In genomic region chr7:39908973-39909372, GRCh38 we compare ENCODE assay signal across 20 cellular contexts. TPM values are rescaled to one million over a fixed set of nuclear protein-coding genes. Genes with fewer than 3 reads are reported as not detected.
DNase-seq lines count a peak whose midpoint lies in the region; FAIRE-seq and TF ChIP-seq lines count a peak whose summit lies in the region.
"Had no signal": no experiment of that assay in that cellular context is flagged by ENCODE, and none has a peak within 500 bp of the region (broad histone marks: within the 10 kb centered on the region; RNA-seq: fewer than 3 reads in every experiment).

No MANE protein-coding gene starts in this region.

- no peak for FAIRE-seq in GM19239 (lab: Jason Lieb, UNC)
- FAIRE-seq: A549, GM12878, HTR-8/SVneo had no signal

- 76 to 87% (median 80%) methylated on average over 4 of the region's 4 CpGs for WGBS in stomach, 5 donors

- H3K4me3 Mint-ChIP-seq in nephron progenitor cell: no peak overlapping the region
- H3K4me3 Mint-ChIP-seq: CD4-positive, alpha-beta memory T cell; HFFc6 had no signal

- H3K27ac Mint-ChIP-seq in nephron progenitor cell: peak overlapping the region; percentile 85
- H3K27ac Mint-ChIP-seq: CD4-positive, alpha-beta memory T cell; HFFc6 had no signal

- H3K9ac ChIP-seq in SK-N-MC (ENCODE audit: insufficient read length): no peak overlapping the region
- H3K9ac ChIP-seq: GM23248 had no signal

- no peak for TF ChIP-seq POLR2A in stomach (IDR thresholded peaks at IDR 0.05)

- H3K4me1 ChIP-seq in stomach: no peaks in the 10 kb centered on the region
- H3K4me1 ChIP-seq: A549 had no signal

- DNase-seq in NCI-H82 (lab: John Stamatoyannopoulos, UW) (peak; percentile 37), NCI-H82 treated with DMSO at 0.1 percent for 48 hours (lab: John Stamatoyannopoulos, UW; ENCODE audit: unreplicated experiment) (no peak), SK-N-MC (ENCODE audit: low read depth, low spot score) (peak; percentile 50), nephron progenitor cell (no peak), NCI-H1092 (lab: John Stamatoyannopoulos, UW) (no peak), GM19239 (ENCODE audit: insufficient read length, low spot score) (no peak), stomach (no peak)
- DNase-seq: AML-193; CD4-positive, alpha-beta memory T cell; DMS153; DMS79 treated with DMSO at 0.1 percent for 48 hours; GM23248; H7; HFFc6; KG1 had no signal

- H3K36me3 ChIP-seq in SK-N-MC (ENCODE audit: insufficient read depth, low read length) (no peaks in the 10 kb centered on the region), stomach (no peaks in the 10 kb centered on the region)

- H3K27me3 Mint-ChIP-seq in nephron progenitor cell (ENCODE audit: low read depth, poor library complexity): peaks cover 13% of the 10 kb centered on the region

- H3K9me3 Mint-ChIP-seq in nephron progenitor cell: peaks cover 48% of the 10 kb centered on the region

- intact Hi-C loops in stomach (cut with DNase I; ENCODE audit: low total_unique reads): no loop called here

- TF ChIP-seq EP300 in stomach (IDR thresholded peaks at IDR 0.05): no peak

- H3K9me3 ChIP-seq in SK-N-MC (ENCODE audit: low read depth, low read length): peaks cover 9% of the 10 kb centered on the region; the same call in 1 of the 2 replicates
- H3K9me3 ChIP-seq in stomach: peaks cover 0 to 11% (median 4%) of the 10 kb centered on the region in 4 donors
- H3K9me3 ChIP-seq: A549 had no signal

- H3K36me3 Mint-ChIP-seq in nephron progenitor cell (ENCODE audit: low read depth): peaks cover 12% of the 10 kb centered on the region

- H3K27ac ChIP-seq in SK-N-MC: peak overlapping the region; percentile 34
- H3K27ac ChIP-seq in stomach: no peak overlapping the region
- H3K27ac ChIP-seq: 22Rv1, A549, C4-2B, GM23248 had no signal

- H3K27me3 ChIP-seq in stomach: no peaks in the 10 kb centered on the region

- no peak overlapping the region for H3K4me3 ChIP-seq in SK-N-MC
- no peak overlapping the region for H3K4me3 ChIP-seq in stomach
- H3K4me3 ChIP-seq: A549, GM12878, GM23248 had no signal

- H3K4me1 Mint-ChIP-seq in nephron progenitor cell: no peaks in the 10 kb centered on the region
- H3K4me1 Mint-ChIP-seq: CD4-positive, alpha-beta memory T cell had no signal

- TF ChIP-seq CTCF in nephron progenitor cell (IDR thresholded peaks at IDR 0.05) (no peak), stomach (IDR thresholded peaks at IDR 0.05) (no peak)

RNA-seq across cellular contexts. Expression of gene CDK13, which starts 41.1 kb away (rescaled TPM):
- 100 to 1,000 TPM in 2 of 5 donors, 10 to 100 TPM in 3; 43.7 to 140 (median 98.2) TPM for total RNA-seq in stomach
- 10 to 100 TPM in 1 of 3 donors, 1 to 10 TPM in 2; 7.0 to 15.1 (median 8.0) TPM for polyA plus RNA-seq in stomach

Comparison
In these comparisons a context has a peak if more than half of its experiments do, and no peak if none do; other contexts are left out.
1. DNase-seq: peak in NCI-H82 (single experiment) and SK-N-MC (single experiment); none in NCI-H82 treated with DMSO at 0.1 percent for 48 hours (single experiment), nephron progenitor cell (single experiment), NCI-H1092 (single experiment), GM19239 (single experiment) and stomach (single experiment).